ENCODE assay signal across 1 cellular context in the genomic region with DNA sequence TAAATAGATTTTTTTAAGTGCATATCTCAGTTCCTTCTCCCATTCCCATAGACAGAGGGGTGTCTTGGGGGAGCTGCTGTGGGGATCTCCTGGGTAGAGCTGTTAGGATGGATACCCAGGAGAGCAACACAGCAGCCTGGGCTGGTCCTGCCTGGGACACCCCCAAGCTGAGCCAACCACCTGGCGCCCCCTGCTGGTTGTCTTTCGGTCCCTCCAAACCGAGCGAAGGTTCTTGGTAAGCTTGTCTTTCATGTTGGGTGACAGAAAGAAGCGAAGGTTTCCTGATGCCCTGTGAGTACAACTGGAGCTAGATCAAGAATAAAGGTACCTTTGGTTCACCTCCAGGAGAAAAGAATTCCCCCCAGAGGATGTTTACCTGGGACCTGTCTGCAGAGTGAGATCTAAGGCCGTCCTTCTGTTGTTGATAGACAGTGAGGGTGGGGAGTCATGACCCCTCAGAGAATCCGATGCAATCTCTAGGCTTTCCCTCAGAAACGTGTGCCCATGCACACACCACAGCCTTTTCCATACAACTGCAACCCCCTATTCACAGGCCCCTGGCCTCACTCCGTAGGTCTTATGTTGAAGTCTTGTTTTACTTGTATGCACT.
TF ChIP-seq lines count a peak whose summit lies in the region.

No MANE protein-coding gene starts in this region.

TF ChIP-seq in K562, 482 proteins besides CTCF, POLR2A, EP300 and RAD21 (continued from another document):
- TF ChIP-seq ZNF395 (CRISPR knock-in tag; IDR thresholded peaks at IDR 0.05), result no peak
- no peak for TF ChIP-seq BCOR (IDR thresholded peaks at IDR 0.05)
- no peak for TF ChIP-seq PREB (CRISPR knock-in tag; IDR thresholded peaks at IDR 0.05)
- no peak for TF ChIP-seq ZNF311 (CRISPR knock-in tag; IDR thresholded peaks at IDR 0.05)
- TF ChIP-seq, protein P1, sequence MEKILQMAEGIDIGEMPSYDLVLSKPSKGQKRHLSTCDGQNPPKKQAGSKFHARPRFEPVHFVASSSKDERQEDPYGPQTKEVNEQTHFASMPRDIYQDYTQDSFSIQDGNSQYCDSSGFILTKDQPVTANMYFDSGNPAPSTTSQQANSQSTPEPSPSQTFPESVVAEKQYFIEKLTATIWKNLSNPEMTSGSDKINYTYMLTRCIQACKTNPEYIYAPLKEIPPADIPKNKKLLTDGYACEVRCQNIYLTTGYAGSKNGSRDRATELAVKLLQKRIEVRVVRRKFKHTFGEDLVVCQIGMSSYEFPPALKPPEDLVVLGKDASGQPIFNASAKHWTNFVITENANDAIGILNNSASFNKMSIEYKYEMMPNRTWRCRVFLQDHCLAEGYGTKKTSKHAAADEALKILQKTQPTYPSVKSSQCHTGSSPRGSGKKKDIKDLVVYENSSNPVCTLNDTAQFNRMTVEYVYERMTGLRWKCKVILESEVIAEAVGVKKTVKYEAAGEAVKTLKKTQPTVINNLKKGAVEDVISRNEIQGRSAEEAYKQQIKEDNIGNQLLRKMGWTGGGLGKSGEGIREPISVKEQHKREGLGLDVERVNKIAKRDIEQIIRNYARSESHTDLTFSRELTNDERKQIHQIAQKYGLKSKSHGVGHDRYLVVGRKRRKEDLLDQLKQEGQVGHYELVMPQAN (IDR thresholded peaks at IDR 0.05; ENCODE audit: borderline replicate concordance), result no peak
- TF ChIP-seq TCF7 (IDR thresholded peaks at IDR 0.05; ENCODE audit: borderline replicate concordance), result peak; percentile 45; the same call in 1 of the 2 replicates
- no peak for TF ChIP-seq ZNF766 (CRISPR knock-in tag; conservative IDR thresholded peaks at IDR 0.05)
- TF ChIP-seq SP2 (IDR thresholded peaks at IDR 0.05; ENCODE audit: extremely low read depth, low read depth, low read length, poor library complexity, severe bottlenecking), result no peak
- TF ChIP-seq ZNF140 (CRISPR knock-in tag; IDR thresholded peaks at IDR 0.05), result no peak
- TF ChIP-seq ZNF146 (CRISPR knock-in tag; IDR thresholded peaks at IDR 0.05; ENCODE audit: unreplicated experiment), result no peak
- no peak for TF ChIP-seq U2AF2 (optimal IDR thresholded peaks at IDR 0.05; ENCODE audit: low read depth, low read length)
- no peak for TF ChIP-seq SMARCE1 (IDR thresholded peaks at IDR 0.05)
- 0 out of 4 replicates have a peak, but pooled peaks of 1 of the 2 experiments have one; percentile 27 for TF ChIP-seq MNT (conservative IDR thresholded peaks at IDR 0.05)
- TF ChIP-seq RCOR1 (IDR thresholded peaks at IDR 0.05; ENCODE audit: borderline replicate concordance in 1 of 2, low read depth in 2 of 2, low read length in 2 of 2), result peak in 1 of 2 experiments; percentile 71; a peak in 2 of 4 replicates
- TF ChIP-seq CC2D1A (IDR thresholded peaks at IDR 0.05), result peak; percentile 81
- peak; percentile 33 for TF ChIP-seq ZFP36 (IDR thresholded peaks at IDR 0.05; ENCODE audit: low read depth, low read length, partially characterized antibody)
- no peak for TF ChIP-seq ZNF589 (CRISPR knock-in tag; IDR thresholded peaks at IDR 0.05; ENCODE audit: low read depth)
- TF ChIP-seq HNRNPK (IDR thresholded peaks at IDR 0.05; ENCODE audit: low read depth, low read length, poor library complexity, severe bottlenecking), result no peak
- TF ChIP-seq RFX5 (IDR thresholded peaks at IDR 0.05; ENCODE audit: low read depth, low read length), result no peak
- no peak for TF ChIP-seq ZBTB17 (CRISPR knock-in tag; IDR thresholded peaks at IDR 0.05)
- TF ChIP-seq MTA2 (IDR thresholded peaks at IDR 0.05; ENCODE audit: low read depth), result no peak
- no peak for TF ChIP-seq RNF219 (CRISPR knock-in tag; IDR thresholded peaks at IDR 0.05)
- TF ChIP-seq SRSF3 (IDR thresholded peaks at IDR 0.05; ENCODE audit: insufficient read depth, low read length), result no peak
- no peak for TF ChIP-seq ZC3H8 (IDR thresholded peaks at IDR 0.05)
- TF ChIP-seq NBN (IDR thresholded peaks at IDR 0.05; ENCODE audit: low read depth), result no peak
- no peak for TF ChIP-seq ZNF408 (CRISPR knock-in tag; IDR thresholded peaks at IDR 0.05; ENCODE audit: low read depth)
- TF ChIP-seq KAT7 (CRISPR knock-in tag; IDR thresholded peaks at IDR 0.05; ENCODE audit: borderline replicate concordance), result no peak
- no peak for TF ChIP-seq ADNP (tag; IDR thresholded peaks at IDR 0.05)
- no peak for TF ChIP-seq SMAD4 (CRISPR knock-in tag; conservative IDR thresholded peaks at IDR 0.05)
- no peak for TF ChIP-seq CAMTA2 (CRISPR knock-in tag; conservative IDR thresholded peaks at IDR 0.05)
- TF ChIP-seq GATAD2A (IDR thresholded peaks at IDR 0.05), result no peak
- TF ChIP-seq, protein P2, sequence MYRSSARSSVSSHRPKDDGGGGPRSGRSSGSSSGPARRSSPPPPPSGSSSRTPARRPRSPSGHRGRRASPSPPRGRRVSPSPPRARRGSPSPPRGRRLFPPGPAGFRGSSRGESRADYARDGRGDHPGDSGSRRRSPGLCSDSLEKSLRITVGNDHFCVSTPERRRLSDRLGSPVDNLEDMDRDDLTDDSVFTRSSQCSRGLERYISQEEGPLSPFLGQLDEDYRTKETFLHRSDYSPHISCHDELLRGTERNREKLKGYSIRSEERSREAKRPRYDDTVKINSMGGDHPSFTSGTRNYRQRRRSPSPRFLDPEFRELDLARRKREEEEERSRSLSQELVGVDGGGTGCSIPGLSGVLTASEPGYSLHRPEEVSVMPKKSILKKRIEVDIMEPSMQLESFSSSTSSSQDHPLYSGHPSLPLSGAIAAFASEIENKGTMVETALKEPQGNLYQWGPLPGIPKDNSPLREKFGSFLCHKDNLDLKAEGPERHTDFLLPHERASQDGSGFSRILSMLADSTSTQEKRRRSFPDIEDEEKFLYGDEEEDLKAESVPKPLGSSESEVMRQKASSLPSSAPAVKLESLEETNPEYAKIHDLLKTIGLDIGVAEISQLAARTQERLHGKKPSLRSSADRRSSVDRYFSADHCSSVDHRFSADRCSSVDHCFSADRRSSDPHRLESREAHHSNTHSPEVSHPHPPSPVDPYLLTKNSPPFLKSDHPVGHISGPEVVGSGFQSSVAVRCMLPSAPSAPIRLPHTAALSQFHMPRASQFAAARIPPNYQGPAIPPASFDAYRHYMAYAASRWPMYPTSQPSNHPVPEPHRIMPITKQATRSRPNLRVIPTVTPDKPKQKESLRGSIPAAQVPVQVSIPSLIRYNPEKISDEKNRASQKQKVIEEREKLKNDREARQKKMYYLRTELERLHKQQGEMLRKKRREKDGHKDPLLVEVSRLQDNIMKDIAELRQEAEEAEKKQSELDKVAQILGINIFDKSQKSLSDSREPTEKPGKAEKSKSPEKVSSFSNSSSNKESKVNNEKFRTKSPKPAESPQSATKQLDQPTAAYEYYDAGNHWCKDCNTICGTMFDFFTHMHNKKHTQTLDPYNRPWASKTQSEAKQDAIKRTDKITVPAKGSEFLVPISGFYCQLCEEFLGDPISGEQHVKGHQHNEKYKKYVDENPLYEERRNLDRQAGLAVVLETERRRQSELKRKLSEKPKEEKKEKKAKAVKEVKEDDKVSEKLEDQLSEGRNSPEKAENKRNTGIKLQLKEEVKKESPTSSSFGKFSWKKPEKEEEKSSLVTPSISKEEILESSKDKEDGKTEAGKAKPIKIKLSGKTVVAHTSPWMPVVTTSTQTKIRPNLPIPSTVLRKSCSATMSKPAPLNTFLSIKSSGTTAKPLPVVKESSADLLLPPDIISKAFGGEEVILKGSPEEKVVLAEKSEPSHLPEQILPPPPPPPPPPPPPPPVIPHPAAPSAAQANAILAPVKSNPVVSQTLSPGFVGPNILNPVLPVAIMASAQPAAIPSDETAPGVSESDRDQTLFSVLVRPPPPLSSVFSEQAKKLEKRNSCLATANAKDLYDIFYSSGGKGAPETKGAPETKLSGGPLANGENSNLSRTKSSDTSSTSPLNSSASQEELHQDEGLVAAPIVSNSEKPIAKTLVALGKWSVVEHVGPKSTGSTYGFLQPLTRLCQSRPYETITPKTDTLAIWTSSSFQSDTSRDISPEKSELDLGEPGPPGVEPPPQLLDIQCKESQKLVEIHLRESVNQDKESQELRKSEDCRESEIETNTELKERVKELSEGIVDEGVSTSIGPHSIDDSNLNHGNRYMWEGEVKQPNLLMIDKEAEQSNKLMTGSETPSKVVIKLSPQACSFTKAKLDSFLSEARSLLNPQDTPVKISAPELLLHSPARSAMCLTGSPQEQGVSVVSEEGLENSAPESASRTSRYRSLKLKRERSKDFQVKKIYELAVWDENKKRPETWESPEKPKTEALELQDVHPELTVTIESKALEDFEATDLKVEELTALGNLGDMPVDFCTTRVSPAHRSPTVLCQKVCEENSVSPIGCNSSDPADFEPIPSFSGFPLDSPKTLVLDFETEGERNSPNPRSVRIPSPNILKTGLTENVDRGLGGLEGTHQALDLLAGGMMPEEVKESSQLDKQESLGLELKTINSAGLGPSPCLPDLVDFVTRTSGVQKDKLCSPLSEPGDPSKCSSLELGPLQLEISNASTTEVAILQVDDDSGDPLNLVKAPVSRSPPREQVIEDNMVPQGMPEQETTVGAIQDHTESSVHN (IDR thresholded peaks at IDR 0.05; ENCODE audit: borderline replicate concordance in 1 of 2, low read depth in 1 of 2), result no peak
- no peak for TF ChIP-seq CBX5 (IDR thresholded peaks at IDR 0.05; ENCODE audit: borderline replicate concordance, low read depth)
- TF ChIP-seq ZNF445 (CRISPR knock-in tag; IDR thresholded peaks at IDR 0.05; ENCODE audit: low read depth), result no peak
